ENCODE assay signal across 2 cellular contexts in the genomic region with DNA sequence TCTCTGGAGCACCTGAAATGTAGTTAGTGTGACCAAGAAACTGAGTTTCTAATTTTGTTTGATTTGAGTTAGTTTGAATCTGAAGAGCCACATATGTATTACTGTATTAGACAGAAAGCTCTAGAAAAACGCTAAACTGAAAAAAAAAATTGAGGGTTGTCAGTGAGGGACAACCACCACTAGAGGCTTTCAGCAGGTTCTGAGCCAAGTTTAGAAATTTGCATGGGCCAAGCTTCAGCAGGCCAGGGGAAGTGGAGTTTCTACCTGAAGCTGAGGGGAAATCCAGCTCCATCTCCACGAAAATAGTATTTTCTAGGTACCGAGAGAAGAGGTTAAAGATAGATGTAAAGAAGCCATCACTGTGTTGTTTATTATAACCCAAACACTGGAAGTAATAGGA.
TF ChIP-seq lines count a peak whose summit lies in the region.

No MANE protein-coding gene starts in this region.

TF ChIP-seq in IMR-90, 13 proteins besides CTCF, POLR2A, EP300 and RAD21 (continued from another document):
- TF ChIP-seq, protein P1, sequence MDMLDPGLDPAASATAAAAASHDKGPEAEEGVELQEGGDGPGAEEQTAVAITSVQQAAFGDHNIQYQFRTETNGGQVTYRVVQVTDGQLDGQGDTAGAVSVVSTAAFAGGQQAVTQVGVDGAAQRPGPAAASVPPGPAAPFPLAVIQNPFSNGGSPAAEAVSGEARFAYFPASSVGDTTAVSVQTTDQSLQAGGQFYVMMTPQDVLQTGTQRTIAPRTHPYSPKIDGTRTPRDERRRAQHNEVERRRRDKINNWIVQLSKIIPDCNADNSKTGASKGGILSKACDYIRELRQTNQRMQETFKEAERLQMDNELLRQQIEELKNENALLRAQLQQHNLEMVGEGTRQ (IDR thresholded peaks at IDR 0.05; ENCODE audit: low read depth, low read length), result no peak
- TF ChIP-seq MAFK (IDR thresholded peaks at IDR 0.05; ENCODE audit: low read depth, low read length) (no peak), NFE2L2 (IDR thresholded peaks at IDR 0.05; ENCODE audit: low read depth, low read length) (no peak), RFX5 (IDR thresholded peaks at IDR 0.05; ENCODE audit: low read depth, low read length) (no peak), MXI1 (IDR thresholded peaks at IDR 0.05; ENCODE audit: borderline replicate concordance, low read depth, low read length) (no peak), SMC3 (IDR thresholded peaks at IDR 0.05; ENCODE audit: low read depth, low read length) (no peak), CEBPB (IDR thresholded peaks at IDR 0.05; ENCODE audit: low read depth, low read length) (no peak)
TF ChIP-seq in IMR-90: peak in this region for 0.

TF ChIP-seq in K562, 482 proteins besides CTCF, POLR2A, EP300 and RAD21 (continued from another document):
- TF ChIP-seq MLLT1 (IDR thresholded peaks at IDR 0.05), result no peak
- TF ChIP-seq BACH1 (tag; IDR thresholded peaks at IDR 0.05), result no peak
- TF ChIP-seq, protein P2, sequence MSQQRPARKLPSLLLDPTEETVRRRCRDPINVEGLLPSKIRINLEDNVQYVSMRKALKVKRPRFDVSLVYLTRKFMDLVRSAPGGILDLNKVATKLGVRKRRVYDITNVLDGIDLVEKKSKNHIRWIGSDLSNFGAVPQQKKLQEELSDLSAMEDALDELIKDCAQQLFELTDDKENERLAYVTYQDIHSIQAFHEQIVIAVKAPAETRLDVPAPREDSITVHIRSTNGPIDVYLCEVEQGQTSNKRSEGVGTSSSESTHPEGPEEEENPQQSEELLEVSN (IDR thresholded peaks at IDR 0.05; ENCODE audit: borderline replicate concordance in 1 of 2, extremely low read depth in 1 of 2, insufficient read depth in 1 of 2, insufficient read length in 1 of 2, low read depth in 1 of 2, low read length in 1 of 2, poor library complexity in 1 of 2, severe bottlenecking in 1 of 2), result no peak
- TF ChIP-seq NCOA4 (IDR thresholded peaks at IDR 0.05; ENCODE audit: partially characterized antibody), result no peak
- TF ChIP-seq C11orf30 (IDR thresholded peaks at IDR 0.05; ENCODE audit: low read depth), result no peak
- TF ChIP-seq NKRF (IDR thresholded peaks at IDR 0.05; ENCODE audit: borderline replicate concordance), result no peak
- no peak for TF ChIP-seq ZNF165 (CRISPR knock-in tag; IDR thresholded peaks at IDR 0.05; ENCODE audit: borderline replicate concordance)
